ENCODE assay signal across 1 cellular context in genomic region chr7:50349399-50349798, GRCh38.
TF ChIP-seq lines count a peak whose summit lies in the region.

No MANE protein-coding gene starts in this region.

TF ChIP-seq in GM23338, 12 proteins besides CTCF, POLR2A, EP300 and RAD21 (continued from another document):
- TF ChIP-seq, protein P1, sequence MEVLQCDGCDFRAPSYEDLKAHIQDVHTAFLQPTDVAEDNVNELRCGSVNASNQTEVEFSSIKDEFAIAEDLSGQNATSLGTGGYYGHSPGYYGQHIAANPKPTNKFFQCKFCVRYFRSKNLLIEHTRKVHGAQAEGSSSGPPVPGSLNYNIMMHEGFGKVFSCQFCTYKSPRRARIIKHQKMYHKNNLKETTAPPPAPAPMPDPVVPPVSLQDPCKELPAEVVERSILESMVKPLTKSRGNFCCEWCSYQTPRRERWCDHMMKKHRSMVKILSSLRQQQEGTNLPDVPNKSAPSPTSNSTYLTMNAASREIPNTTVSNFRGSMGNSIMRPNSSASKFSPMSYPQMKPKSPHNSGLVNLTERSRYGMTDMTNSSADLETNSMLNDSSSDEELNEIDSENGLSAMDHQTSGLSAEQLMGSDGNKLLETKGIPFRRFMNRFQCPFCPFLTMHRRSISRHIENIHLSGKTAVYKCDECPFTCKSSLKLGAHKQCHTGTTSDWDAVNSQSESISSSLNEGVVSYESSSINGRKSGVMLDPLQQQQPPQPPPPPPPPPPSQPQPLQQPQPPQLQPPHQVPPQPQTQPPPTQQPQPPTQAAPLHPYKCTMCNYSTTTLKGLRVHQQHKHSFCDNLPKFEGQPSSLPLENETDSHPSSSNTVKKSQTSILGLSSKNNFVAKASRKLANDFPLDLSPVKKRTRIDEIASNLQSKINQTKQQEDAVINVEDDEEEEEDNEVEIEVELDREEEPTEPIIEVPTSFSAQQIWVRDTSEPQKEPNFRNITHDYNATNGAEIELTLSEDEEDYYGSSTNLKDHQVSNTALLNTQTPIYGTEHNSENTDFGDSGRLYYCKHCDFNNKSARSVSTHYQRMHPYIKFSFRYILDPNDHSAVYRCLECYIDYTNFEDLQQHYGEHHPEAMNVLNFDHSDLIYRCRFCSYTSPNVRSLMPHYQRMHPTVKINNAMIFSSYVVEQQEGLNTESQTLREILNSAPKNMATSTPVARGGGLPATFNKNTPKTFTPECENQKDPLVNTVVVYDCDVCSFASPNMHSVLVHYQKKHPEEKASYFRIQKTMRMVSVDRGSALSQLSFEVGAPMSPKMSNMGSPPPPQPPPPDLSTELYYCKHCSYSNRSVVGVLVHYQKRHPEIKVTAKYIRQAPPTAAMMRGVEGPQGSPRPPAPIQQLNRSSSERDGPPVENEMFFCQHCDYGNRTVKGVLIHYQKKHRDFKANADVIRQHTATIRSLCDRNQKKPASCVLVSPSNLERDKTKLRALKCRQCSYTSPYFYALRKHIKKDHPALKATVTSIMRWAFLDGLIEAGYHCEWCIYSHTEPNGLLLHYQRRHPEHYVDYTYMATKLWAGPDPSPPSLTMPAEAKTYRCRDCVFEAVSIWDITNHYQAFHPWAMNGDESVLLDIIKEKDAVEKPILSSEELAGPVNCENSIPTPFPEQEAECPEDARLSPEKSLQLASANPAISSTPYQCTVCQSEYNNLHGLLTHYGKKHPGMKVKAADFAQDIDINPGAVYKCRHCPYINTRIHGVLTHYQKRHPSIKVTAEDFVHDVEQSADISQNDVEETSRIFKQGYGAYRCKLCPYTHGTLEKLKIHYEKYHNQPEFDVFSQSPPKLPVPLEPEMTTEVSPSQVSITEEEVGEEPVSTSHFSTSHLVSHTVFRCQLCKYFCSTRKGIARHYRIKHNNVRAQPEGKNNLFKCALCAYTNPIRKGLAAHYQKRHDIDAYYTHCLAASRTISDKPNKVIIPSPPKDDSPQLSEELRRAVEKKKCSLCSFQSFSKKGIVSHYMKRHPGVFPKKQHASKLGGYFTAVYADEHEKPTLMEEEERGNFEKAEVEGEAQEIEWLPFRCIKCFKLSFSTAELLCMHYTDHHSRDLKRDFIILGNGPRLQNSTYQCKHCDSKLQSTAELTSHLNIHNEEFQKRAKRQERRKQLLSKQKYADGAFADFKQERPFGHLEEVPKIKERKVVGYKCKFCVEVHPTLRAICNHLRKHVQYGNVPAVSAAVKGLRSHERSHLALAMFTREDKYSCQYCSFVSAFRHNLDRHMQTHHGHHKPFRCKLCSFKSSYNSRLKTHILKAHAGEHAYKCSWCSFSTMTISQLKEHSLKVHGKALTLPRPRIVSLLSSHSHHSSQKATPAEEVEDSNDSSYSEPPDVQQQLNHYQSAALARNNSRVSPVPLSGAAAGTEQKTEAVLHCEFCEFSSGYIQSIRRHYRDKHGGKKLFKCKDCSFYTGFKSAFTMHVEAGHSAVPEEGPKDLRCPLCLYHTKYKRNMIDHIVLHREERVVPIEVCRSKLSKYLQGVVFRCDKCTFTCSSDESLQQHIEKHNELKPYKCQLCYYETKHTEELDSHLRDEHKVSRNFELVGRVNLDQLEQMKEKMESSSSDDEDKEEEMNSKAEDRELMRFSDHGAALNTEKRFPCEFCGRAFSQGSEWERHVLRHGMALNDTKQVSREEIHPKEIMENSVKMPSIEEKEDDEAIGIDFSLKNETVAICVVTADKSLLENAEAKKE (CRISPR knock-in tag; IDR thresholded peaks at IDR 0.05), result no peak
- no peak for TF ChIP-seq REST (IDR thresholded peaks at IDR 0.05; ENCODE audit: unreplicated experiment)
- no peak for TF ChIP-seq ZNF114 (CRISPR knock-in tag; IDR thresholded peaks at IDR 0.05)
- TF ChIP-seq ZNF331 (CRISPR knock-in tag; IDR thresholded peaks at IDR 0.05; ENCODE audit: low read depth), result no peak
- no peak for TF ChIP-seq JUNB (IDR thresholded peaks at IDR 0.05; ENCODE audit: unreplicated experiment)
